ENCODE assay signal across 9 cellular contexts in genomic region chr20:2402271-2402980, GRCh38. TPM values are rescaled to one million over a fixed set of nuclear protein-coding genes. Genes with fewer than 3 reads are reported as not detected.
DNase-seq lines count a peak whose midpoint lies in the region; ATAC-seq, FAIRE-seq and TF ChIP-seq lines count a peak whose summit lies in the region.
"Had no signal": no experiment of that assay in that cellular context is flagged by ENCODE, and none has a peak within 500 bp of the region (broad histone marks: within the 10 kb centered on the region; RNA-seq: fewer than 3 reads in every experiment).

No MANE protein-coding gene starts in this region.

- H3K4me2 ChIP-seq in PC-3 (ENCODE audit: low read length), result no peak overlapping the region

- H3K9me2 ChIP-seq in PC-3 (replicated peaks; ENCODE audit: low read length), result no peaks in the 10 kb centered on the region

- H3K36me3 ChIP-seq in PC-3 (ENCODE audit: low read depth, low read length), result no peaks in the 10 kb centered on the region
- no peaks in the 10 kb centered on the region for H3K36me3 ChIP-seq in Peyer's patch

- peak; percentile 74 for TF ChIP-seq CTCF in PC-3 (conservative IDR thresholded peaks at IDR 0.05; ENCODE audit: low read depth, low read length)
- TF ChIP-seq CTCF in fibroblast of villous mesenchyme (IDR thresholded peaks at IDR 0.05; ENCODE audit: insufficient read depth, low read depth, low read length), result peak; percentile 48
- TF ChIP-seq CTCF in Peyer's patch (IDR thresholded peaks at IDR 0.05), result peak in 2 of 6 experiments; percentile 20

- H3K27me3 ChIP-seq in PC-3 (ENCODE audit: low read length) (0 out of 2 replicates have a peak, but pooled peaks cover 5% of the 10 kb centered on the region), Peyer's patch (no peaks in the 10 kb centered on the region)

- no peak overlapping the region for H3K27ac ChIP-seq in PC-3 (ENCODE audit: low read length)
- H3K27ac ChIP-seq in Peyer's patch, result no peak overlapping the region

- H2AFZ ChIP-seq in PC-3 (ENCODE audit: low read length), result no peak overlapping the region

- no peaks in the 10 kb centered on the region for H4K20me1 ChIP-seq in PC-3 (ENCODE audit: low read length)

- no peak for FAIRE-seq in GM12891 (lab: Jason Lieb, UNC)

- no TSS peak for BruUV-seq in PC-3 (replicated peaks; lab: Mats Ljungman, UMichigan)

- CTCF ChIA-PET in PC-3 (lab: Charles Lee), result no interaction called here

- peak; percentile 78 for ATAC-seq in PC-3

- intact Hi-C loops in PC-3 (cut with micrococcal nuclease), result loop anchor here (5.0 kb wide), 1 partner anchor 195 kb away; no protein-coding TSS in a partner anchor

- POLR2A ChIA-PET in PC-3 (lab: Charles Lee; ENCODE audit: unreplicated experiment), result no interaction called here

- H3K79me2 ChIP-seq in PC-3 (ENCODE audit: low read length), result no peaks in the 10 kb centered on the region

- DNase-seq in ACHN, result peak; percentile 26
- peak; percentile 45 for DNase-seq in H4 (ENCODE audit: low spot score)
- DNase-seq in PC-3, result peak; percentile 66
- peak; percentile 50 for DNase-seq in fibroblast of villous mesenchyme (ENCODE audit: low read depth)
- DNase-seq in GM12891 (ENCODE audit: insufficient read length, low spot score), result no peak
- DNase-seq in NCI-H1092 (lab: John Stamatoyannopoulos, UW), result no peak
- no peak for DNase-seq in SHP77 treated with DMSO at 0.1 percent for 48 hours (lab: John Stamatoyannopoulos, UW)
- no peak for DNase-seq in Peyer's patch
- DNase-seq: activated CD4-positive, alpha-beta T cell treated with anti-CD3 and anti-CD28 coated beads for 1 hour had no signal

- no peak overlapping the region for H3K9ac ChIP-seq in PC-3 (ENCODE audit: low read length)

- H3K4me1 ChIP-seq in PC-3 (ENCODE audit: insufficient read depth, low read length) (no peaks in the 10 kb centered on the region), Peyer's patch (no peaks in the 10 kb centered on the region)

- H3K4me3 ChIP-seq in PC-3 (ENCODE audit: low read length) (no peak overlapping the region), fibroblast of villous mesenchyme (ENCODE audit: low read depth, low read length) (no peak overlapping the region), Peyer's patch (no peak overlapping the region)

- no peak for TF ChIP-seq POLR2A in GM12891 (IDR thresholded peaks at IDR 0.05; ENCODE audit: low read depth, low read length)
- TF ChIP-seq POLR2A in Peyer's patch (IDR thresholded peaks at IDR 0.05), result no peak

- in situ Hi-C loops in ACHN (cut with HindIII; ENCODE audit: low pct_ligation_motif_present, low pct_unique_long_range_greater_than_20kb, low sequenced_read_pairs), result no loop called here

- no peaks in the 10 kb centered on the region for H3F3A ChIP-seq in PC-3 (ENCODE audit: low read length, unreplicated experiment)

- H3K9me3 ChIP-seq in PC-3 (ENCODE audit: low read length) (no peaks in the 10 kb centered on the region; the same call in 1 of the 2 replicates), Peyer's patch (no peaks in the 10 kb centered on the region)

TF ChIP-seq in GM12891, 5 proteins besides CTCF, POLR2A, EP300 and RAD21:
- TF ChIP-seq POLR2AphosphoS5 (IDR thresholded peaks at IDR 0.05; ENCODE audit: low read depth, low read length) (no peak), POU2F2 (IDR thresholded peaks at IDR 0.05; ENCODE audit: low read depth, low read length) (no peak), SPI1 (IDR thresholded peaks at IDR 0.05; ENCODE audit: low read depth, low read length) (no peak), PAX5 (IDR thresholded peaks at IDR 0.05; ENCODE audit: insufficient read depth, low read length, severe bottlenecking) (no peak), TAF1 (IDR thresholded peaks at IDR 0.05; ENCODE audit: low read depth, low read length) (no peak)

RNA-seq across cellular contexts. Expression of gene TGM6, which starts 21.7 kb away (rescaled TPM):
- total RNA-seq in H4 (2014; rRNA removed; shearing (Covaris generic)), result not detected in 2 replicates
- not detected in 2 replicates for total RNA-seq in PC-3 (2014; rRNA removed)
- total RNA-seq in fibroblast of villous mesenchyme, result not detected in 2 replicates
- not detected for polyA plus RNA-seq in GM12891 (2012; ENCODE audit: low read depth, missing spikeins)
- total RNA-seq in Peyer's patch, result not detected

Comparison
In these comparisons a context has a peak if more than half of its experiments do, and no peak if none do; other contexts are left out.
1. DNase-seq: peak in ACHN (single experiment), H4 (single experiment), PC-3 (single experiment) and fibroblast of villous mesenchyme (single experiment); none in GM12891 (single experiment), NCI-H1092 (single experiment), SHP77 treated with DMSO at 0.1 percent for 48 hours (single experiment) and Peyer's patch (0 of 3).